Comparison of ENCODE assay signal across 7 cellular contexts in the genomic region with DNA sequence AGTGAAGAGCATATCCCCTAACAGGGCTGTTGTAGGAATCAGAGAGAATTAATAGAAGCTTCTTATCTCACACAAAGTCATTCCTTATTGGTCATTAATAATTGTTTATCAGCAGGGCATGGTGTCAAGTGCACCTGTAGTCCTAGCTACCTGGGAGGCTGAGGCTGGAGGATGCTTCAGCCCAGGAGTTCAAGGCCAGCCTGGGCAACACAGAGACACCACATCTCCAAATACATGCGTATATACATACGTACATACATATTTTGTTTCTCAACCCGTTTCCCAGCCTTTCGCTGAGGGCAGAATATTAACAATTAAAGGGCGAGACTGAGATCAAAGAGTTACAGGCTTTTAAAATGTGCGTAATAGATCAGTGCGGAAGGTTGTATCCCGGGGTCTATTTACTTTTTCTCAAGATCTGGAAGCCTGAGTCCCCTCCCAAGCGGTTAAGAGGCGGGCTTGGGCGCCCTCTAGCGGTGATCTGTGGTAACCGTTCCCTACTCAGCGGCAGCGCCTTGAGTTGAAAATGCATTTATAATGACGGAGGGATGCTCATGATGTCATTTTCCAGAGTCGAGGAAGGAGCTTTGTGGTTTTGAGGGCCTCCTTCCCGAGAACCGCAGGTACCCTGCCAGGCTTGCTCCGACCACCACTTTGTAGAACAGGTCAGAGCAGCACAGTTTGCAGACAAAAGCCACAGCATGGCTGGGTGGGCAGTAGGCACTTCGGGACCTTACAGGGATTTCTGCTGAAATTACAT.
DNase-seq lines count a peak whose midpoint lies in the region; ATAC-seq and TF ChIP-seq lines count a peak whose summit lies in the region.

No MANE protein-coding gene starts in this region.

- no peaks in the 10 kb centered on the region for H3K27me3 ChIP-seq in foreskin keratinocyte

- no peaks in the 10 kb centered on the region for H3K4me1 ChIP-seq in foreskin keratinocyte

- TF ChIP-seq CTCF in GM13977 (IDR thresholded peaks at IDR 0.05; ENCODE audit: extremely low read depth, insufficient read depth, missing control alignments) (peak; percentile 90), RWPE1 (conservative IDR thresholded peaks at IDR 0.05; ENCODE audit: low read depth) (peak; percentile 90), foreskin keratinocyte (conservative IDR thresholded peaks at IDR 0.05) (peak; percentile 87)

- H3K27ac ChIP-seq in RWPE1 (no peak overlapping the region), foreskin keratinocyte (no peak overlapping the region)

- POLR2A ChIA-PET in RWPE1 (lab: Yijun Ruan, JAX; ENCODE audit: low non-redundant PET): no interaction called here

- in situ Hi-C loops in GM13977 (cut with MboI; ENCODE audit: low pct_unique_long_range_greater_than_20kb, low sequenced_read_pairs, unreplicated experiment): no loop called here

- ATAC-seq in foreskin keratinocyte: peak; percentile 80

- CTCF ChIA-PET in RWPE1 (lab: Yijun Ruan, JAX): interaction anchor here (0.6 to 1.8 kb wide), 18 partner anchors 9 to 720 kb away, joined by 3 to 13 read pairs (median 4); no protein-coding TSS in a partner anchor

- DNase-seq in GM13977 (ENCODE audit: low spot score): peak; percentile 76
- peak; percentile 71 for DNase-seq in LoVo (ENCODE audit: low spot score)
- peak; percentile 73 for DNase-seq in RWPE1 (ENCODE audit: low spot score)
- DNase-seq in activated T-helper 9 cell treated with anti-CD3 and anti-CD28 coated beads, Interleukin-2, amount 50 U/mL, for 16 hours (ENCODE audit: low read depth): peak; percentile 58
- peak in 1 of 2 donors; percentile 36 for DNase-seq in foreskin keratinocyte
- peak; percentile 28 for DNase-seq in non-pigmented ciliary epithelial cell (ENCODE audit: low read depth)
- DNase-seq in superior temporal gyrus (ENCODE audit: extremely low spot score): peak; percentile 95
